19 cellular contexts compared by ENCODE assay signal in genomic region chr13:20102776-20103175, GRCh38. TPM values are rescaled to one million over a fixed set of nuclear protein-coding genes. Genes with fewer than 3 reads are reported as not detected.
"Had no signal": no experiment of that assay in that cellular context is flagged by ENCODE, and none has a peak within 500 bp of the region (broad histone marks: within the 10 kb centered on the region; RNA-seq: fewer than 3 reads in every experiment).

No MANE protein-coding gene starts in this region.

- H3K36me3 Mint-ChIP-seq: activated naive CD4-positive, alpha-beta T cell treated with anti-CD3 and anti-CD28 coated beads, Interleukin-2, amount 50 U/mL, for 24 hours; natural killer cell treated with Interleukin-12 subunit alpha and Interleukin-12 subunit beta and Interleukin-15 and Interleukin-18, amount 100 ng/mL, for 72 hours; T-cell had no signal

- H3K4me1 Mint-ChIP-seq: activated naive CD4-positive, alpha-beta T cell treated with anti-CD3 and anti-CD28 coated beads, Interleukin-2, amount 50 U/mL, for 24 hours had no signal

- DNase-seq: activated CD4-positive, alpha-beta T cell treated with anti-CD3 and anti-CD28 coated beads, Interleukin-2, amount 50 U/mL, for 1 hour; activated CD4-positive, CD25-positive, alpha-beta regulatory T cell treated with anti-CD3 and anti-CD28 coated beads, Interleukin-2, amount 50 U/mL, for 72 hours; activated effector memory CD4-positive, alpha-beta T cell treated with anti-CD3 and anti-CD28 coated beads, Interleukin-2, amount 50 U/mL, for 16 hours; activated T-cell treated with anti-CD3 and anti-CD28 coated beads, Interleukin-2, amount 50 U/mL, for 72 hours; cerebellar nuclear complex; cortex of kidney; right lobe of liver; small intestine; stimulated activated CD4-positive, alpha-beta T cell treated with anti-CD3 and anti-CD28 coated beads, Interleukin-15, amount 100 ng/mL, for 24 hours; stimulated activated CD4-positive, alpha-beta T cell treated with anti-CD3 and anti-CD28 coated beads, Interleukin-2, amount 100 ng/mL, for 48 hours; T-cell; upper lobe of right lung had no signal

- H3K36me3 ChIP-seq: ascending aorta, breast epithelium, neutrophil, right lobe of liver, thoracic aorta, upper lobe of right lung had no signal

- H3K27ac ChIP-seq: ascending aorta, breast epithelium, neutrophil, parathyroid adenoma, right lobe of liver, thoracic aorta, upper lobe of right lung had no signal

- H3K9ac ChIP-seq: parathyroid adenoma had no signal

- H3K4me3 Mint-ChIP-seq: activated naive CD4-positive, alpha-beta T cell treated with anti-CD3 and anti-CD28 coated beads, Interleukin-2, amount 50 U/mL, for 24 hours; activated T-cell treated with anti-CD3 and anti-CD28 coated beads, Interleukin-2, amount 50 U/mL, for 72 hours; natural killer cell treated with Interleukin-12 subunit alpha and Interleukin-12 subunit beta and Interleukin-15 and Interleukin-18, amount 100 ng/mL, for 72 hours; T-cell had no signal

- H3K9me3 Mint-ChIP-seq: activated naive CD4-positive, alpha-beta T cell treated with anti-CD3 and anti-CD28 coated beads, Interleukin-2, amount 50 U/mL, for 24 hours; activated T-cell treated with anti-CD3 and anti-CD28 coated beads, Interleukin-2, amount 50 U/mL, for 72 hours; natural killer cell treated with Interleukin-12 subunit alpha and Interleukin-12 subunit beta and Interleukin-15 and Interleukin-18, amount 100 ng/mL, for 72 hours; T-cell had no signal

- H3K79me2 ChIP-seq: parathyroid adenoma had no signal

- H3K27me3 ChIP-seq: ascending aorta, right lobe of liver had no signal

- H3K27ac Mint-ChIP-seq: activated naive CD4-positive, alpha-beta T cell treated with anti-CD3 and anti-CD28 coated beads, Interleukin-2, amount 50 U/mL, for 24 hours; activated T-cell treated with anti-CD3 and anti-CD28 coated beads, Interleukin-2, amount 50 U/mL, for 72 hours; natural killer cell treated with Interleukin-12 subunit alpha and Interleukin-12 subunit beta and Interleukin-15 and Interleukin-18, amount 100 ng/mL, for 72 hours; T-cell had no signal

- H3K4me1 ChIP-seq: ascending aorta, breast epithelium, right lobe of liver, upper lobe of right lung had no signal

- H2AFZ ChIP-seq: parathyroid adenoma had no signal

- ATAC-seq: activated T-cell treated with anti-CD3 and anti-CD28 coated beads, Interleukin-2, amount 50 U/mL, for 72 hours; natural killer cell treated with Interleukin-12 subunit alpha and Interleukin-12 subunit beta and Interleukin-15 and Interleukin-18, amount 100 ng/mL, for 72 hours; right lobe of liver; T-cell had no signal

- H3K4me3 ChIP-seq: ascending aorta, breast epithelium, right lobe of liver, thoracic aorta, upper lobe of right lung had no signal

- H3K9me3 ChIP-seq: ascending aorta, breast epithelium, neutrophil, right lobe of liver, thoracic aorta, upper lobe of right lung had no signal

RNA-seq across cellular contexts. Expression of gene GJA3, which starts 58.1 kb away (rescaled TPM):
- total RNA-seq: ascending aorta, upper lobe of right lung had no signal
